2 cellular contexts compared by ENCODE assay signal in genomic region chr19:9487016-9487415, GRCh38.
TF ChIP-seq lines count a peak whose summit lies in the region.

No MANE protein-coding gene starts in this region.

TF ChIP-seq in HepG2, 621 proteins besides CTCF, POLR2A, EP300 and RAD21:
- peak; percentile 68; the same call in 1 of the 2 replicates for TF ChIP-seq ZNF562 (CRISPR knock-in tag; IDR thresholded peaks at IDR 0.05; ENCODE audit: borderline replicate concordance)
- no peak for TF ChIP-seq HNF1B (CRISPR knock-in tag; IDR thresholded peaks at IDR 0.05)

TF ChIP-seq in GM12878, 131 proteins besides CTCF, POLR2A, EP300 and RAD21:
- TF ChIP-seq CBX5 (IDR thresholded peaks at IDR 0.05; ENCODE audit: low read depth), result peak; percentile 56; the same call in 1 of the 2 replicates
- no peak for TF ChIP-seq ZNF207 (IDR thresholded peaks at IDR 0.05; ENCODE audit: borderline replicate concordance)
- TF ChIP-seq SPI1 (IDR thresholded peaks at IDR 0.05; ENCODE audit: borderline replicate concordance, insufficient read depth, low read depth, low read length), result no peak
- TF ChIP-seq JUND (IDR thresholded peaks at IDR 0.05; ENCODE audit: low read depth, low read length), result no peak
TF ChIP-seq in GM12878: peak in this region for 1.
